15 cellular contexts compared by ENCODE assay signal in genomic region chr1:216045400-216045799, GRCh38.
DNase-seq lines count a peak whose midpoint lies in the region; ATAC-seq, FAIRE-seq and TF ChIP-seq lines count a peak whose summit lies in the region.
"Had no signal": no experiment of that assay in that cellular context is flagged by ENCODE, and none has a peak within 500 bp of the region (broad histone marks: within the 10 kb centered on the region; RNA-seq: fewer than 3 reads in every experiment).

No MANE protein-coding gene starts in this region.

- no peak overlapping the region for H3K4me3 ChIP-seq in ACC112 (ENCODE audit: low read depth, low read length)
- H3K4me3 ChIP-seq: tibial nerve had no signal

- intact Hi-C loops in activated CD8-positive, alpha-beta T cell treated with anti-CD3 and anti-CD28 coated beads for 36 hours (cut with micrococcal nuclease): no loop called here

- H3K36me3 ChIP-seq in ACC112 (ENCODE audit: insufficient read depth, low read length): no peaks in the 10 kb centered on the region
- H3K36me3 ChIP-seq: tibial nerve had no signal

- TF ChIP-seq CTCF in activated CD8-positive, alpha-beta T cell treated with anti-CD3 and anti-CD28 coated beads for 36 hours (IDR thresholded peaks at IDR 0.05): no peak

- no peaks in the 10 kb centered on the region for H3K36me3 Mint-ChIP-seq in activated CD8-positive, alpha-beta T cell treated with anti-CD3 and anti-CD28 coated beads for 36 hours (ENCODE audit: low read depth)

- POLR2A ChIA-PET in activated CD8-positive, alpha-beta T cell treated with anti-CD3 and anti-CD28 coated beads for 36 hours (lab: Charles Lee): no interaction called here

- H3K4me3 Mint-ChIP-seq in activated CD8-positive, alpha-beta T cell treated with anti-CD3 and anti-CD28 coated beads for 36 hours: no peak overlapping the region
- H3K4me3 Mint-ChIP-seq: B cell had no signal

- TF ChIP-seq POLR2A in H54 (IDR thresholded peaks at IDR 0.05; ENCODE audit: low read depth, low read length): no peak

- no peak overlapping the region for H3K27ac Mint-ChIP-seq in activated CD8-positive, alpha-beta T cell treated with anti-CD3 and anti-CD28 coated beads for 36 hours
- H3K27ac Mint-ChIP-seq: B cell had no signal

- no peak for ATAC-seq in activated CD8-positive, alpha-beta T cell treated with anti-CD3 and anti-CD28 coated beads for 36 hours
- ATAC-seq in GM19397 (IDR thresholded peaks at IDR 0.05; ENCODE audit: unreplicated experiment) (no peak), HG03565 (IDR thresholded peaks at IDR 0.05; ENCODE audit: unreplicated experiment) (no peak)

- H3K9me3 Mint-ChIP-seq in activated CD8-positive, alpha-beta T cell treated with anti-CD3 and anti-CD28 coated beads for 36 hours: peaks cover 2% of the 10 kb centered on the region

- H3K79me2 ChIP-seq in ACC112 (ENCODE audit: control insufficient read depth, insufficient read depth, low read length, unreplicated experiment): no peaks in the 10 kb centered on the region

- H2AFZ ChIP-seq in ACC112 (ENCODE audit: low read length, unreplicated experiment): peak overlapping the region; percentile 32

- no peaks in the 10 kb centered on the region for H3K27me3 ChIP-seq in ACC112 (ENCODE audit: insufficient read depth, low read length)
- H3K27me3 ChIP-seq: tibial nerve had no signal

- no peaks in the 10 kb centered on the region for H3K4me1 Mint-ChIP-seq in activated CD8-positive, alpha-beta T cell treated with anti-CD3 and anti-CD28 coated beads for 36 hours (ENCODE audit: low read depth)
- H3K4me1 Mint-ChIP-seq: B cell had no signal

- DNase-seq in H54 (ENCODE audit: insufficient read length, low spot score) (peak; percentile 21), T1000 (lab: John Stamatoyannopoulos, UW) (peak; percentile 5), fibroblast of the conjunctiva (ENCODE audit: low read depth) (peak; percentile 3), cerebellum (ENCODE audit: low spot score) (no peak)
- no peak for DNase-seq in activated CD8-positive, alpha-beta T cell treated with anti-CD3 and anti-CD28 coated beads for 36 hours
- DNase-seq: activated CD4-positive, alpha-beta T cell treated with anti-CD3 and anti-CD28 coated beads, Interleukin-2, amount 50 U/mL, for 48 hours; activated gamma-delta T cell; GF-D8; NCI-H1436; NCI-H82 had no signal

- no peaks in the 10 kb centered on the region for H3K27me3 Mint-ChIP-seq in activated CD8-positive, alpha-beta T cell treated with anti-CD3 and anti-CD28 coated beads for 36 hours
- H3K27me3 Mint-ChIP-seq: B cell had no signal

- peak overlapping the region; percentile 26; the same call in 1 of the 2 replicates for H3K27ac ChIP-seq in ACC112 (ENCODE audit: low read depth, low read length)
- H3K27ac ChIP-seq: tibial nerve had no signal

- CTCF ChIA-PET in activated CD8-positive, alpha-beta T cell treated with anti-CD3 and anti-CD28 coated beads for 36 hours (lab: Charles Lee): no interaction called here

- FAIRE-seq in H54 (lab: Jason Lieb, UNC): peak; percentile 96

- peaks cover 8% of the 10 kb centered on the region for H3K4me1 ChIP-seq in ACC112 (ENCODE audit: control insufficient read depth, insufficient read depth, low read length, unreplicated experiment)
- H3K4me1 ChIP-seq: tibial nerve had no signal

Comparison
In these comparisons a context has a peak if more than half of its experiments do, and no peak if none do; other contexts are left out.
1. DNase-seq: peak in H54 (single experiment), T1000 (single experiment) and fibroblast of the conjunctiva (single experiment); none in activated CD8-positive, alpha-beta T cell treated with anti-CD3 and anti-CD28 coated beads for 36 hours (single experiment) and cerebellum (single experiment).